ENCODE assay signal across 21 cellular contexts in the genomic region with DNA sequence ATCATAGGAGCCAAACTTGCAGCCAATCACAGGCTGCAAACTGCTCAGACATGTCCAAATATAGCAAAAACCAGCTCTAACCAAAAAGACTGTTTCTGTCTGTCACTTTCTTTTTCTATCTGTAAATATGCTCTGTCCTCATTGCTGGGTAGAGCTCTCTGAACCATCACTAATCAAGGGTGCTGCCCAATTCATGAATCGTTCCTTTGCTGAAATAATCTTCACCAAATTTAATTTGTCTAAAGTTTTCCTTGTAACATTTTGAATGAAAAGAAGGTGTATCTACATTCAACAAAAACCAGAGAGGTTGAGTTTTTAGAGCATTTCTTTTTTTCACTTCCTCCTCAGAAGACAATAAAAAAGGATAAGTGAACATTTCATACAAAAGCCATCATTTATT.
DNase-seq lines count a peak whose midpoint lies in the region; TF ChIP-seq lines count a peak whose summit lies in the region.
"Had no signal": no experiment of that assay in that cellular context is flagged by ENCODE, and none has a peak within 500 bp of the region (broad histone marks: within the 10 kb centered on the region; RNA-seq: fewer than 3 reads in every experiment).

No MANE protein-coding gene starts in this region.

- H2AFZ ChIP-seq in ACC112 (ENCODE audit: low read length, unreplicated experiment) (peak overlapping the region; percentile 42), SU-DHL-6 (ENCODE audit: low read depth, low read length, severe bottlenecking) (peak overlapping the region; percentile 14)

- CTCF ChIA-PET in HEK293 (lab: Yijun Ruan, JAX), result no interaction called here

- no peak overlapping the region for H3K4me2 ChIP-seq in SU-DHL-6 (ENCODE audit: low read depth, low read length, poor library complexity, severe bottlenecking)
- H3K4me2 ChIP-seq: BLaER1 had no signal

- H3K9me3 ChIP-seq in HEK293 (ENCODE audit: control insufficient read depth, insufficient read depth, low read depth, low read length), result no peaks in the 10 kb centered on the region
- no peaks in the 10 kb centered on the region for H3K9me3 ChIP-seq in SU-DHL-6 (ENCODE audit: insufficient read depth, low read length)
- H3K9me3 ChIP-seq: BE2C had no signal

- H3K79me2 ChIP-seq in ACC112 (ENCODE audit: control insufficient read depth, insufficient read depth, low read length, unreplicated experiment) (no peaks in the 10 kb centered on the region), SU-DHL-6 (ENCODE audit: insufficient read depth, low read length) (no peaks in the 10 kb centered on the region)

- H3K4me1 ChIP-seq in ACC112 (ENCODE audit: control insufficient read depth, insufficient read depth, low read length, unreplicated experiment) (no peaks in the 10 kb centered on the region), HEK293 (ENCODE audit: control insufficient read depth, insufficient read depth, low read length) (no peaks in the 10 kb centered on the region)
- H3K4me1 ChIP-seq: BE2C, BLaER1 had no signal

- H3K9ac ChIP-seq in SU-DHL-6 (ENCODE audit: low read length), result no peak overlapping the region
- H3K9ac ChIP-seq: BLaER1 had no signal

- H4K20me1 ChIP-seq in SU-DHL-6 (ENCODE audit: low read depth, low read length), result no peaks in the 10 kb centered on the region
- H4K20me1 ChIP-seq: BLaER1 had no signal

- H3K9me2 ChIP-seq in SU-DHL-6 (replicated peaks; ENCODE audit: insufficient read depth, low read length), result no peaks in the 10 kb centered on the region

- H3K4me3 ChIP-seq in ACC112 (ENCODE audit: low read depth, low read length) (no peak overlapping the region), HEK293 (ENCODE audit: low read depth, low read length) (no peak overlapping the region), SU-DHL-6 (ENCODE audit: insufficient read depth, low read length, poor library complexity, severe bottlenecking) (no peak overlapping the region)
- H3K4me3 ChIP-seq: BLaER1, GM12878 had no signal

- H3K27ac ChIP-seq in ACC112 (ENCODE audit: low read depth, low read length) (no peak overlapping the region), HEK293 (ENCODE audit: extremely low read depth, low read depth, low read length) (no peak overlapping the region), SU-DHL-6 (ENCODE audit: low read depth, low read length) (no peak overlapping the region)
- H3K27ac ChIP-seq: BLaER1 had no signal

- no peaks in the 10 kb centered on the region for H3F3A ChIP-seq in SU-DHL-6 (ENCODE audit: insufficient read depth)

- H3K27me3 ChIP-seq in ACC112 (ENCODE audit: insufficient read depth, low read length) (no peaks in the 10 kb centered on the region), SU-DHL-6 (ENCODE audit: low read length) (no peaks in the 10 kb centered on the region)
- H3K27me3 ChIP-seq: BE2C, BLaER1 had no signal

- no peak for TF ChIP-seq CTCF in HEK293 (tag by site-specific recombination; IDR thresholded peaks at IDR 0.05)
- no peak for TF ChIP-seq CTCF in SU-DHL-6 (IDR thresholded peaks at IDR 0.05; ENCODE audit: insufficient read depth, low read length, poor library complexity, severe bottlenecking)

- H3K36me3 ChIP-seq in ACC112 (ENCODE audit: insufficient read depth, low read length) (no peaks in the 10 kb centered on the region), HEK293 (ENCODE audit: control insufficient read depth in 2 of 2, insufficient read depth in 1 of 2, low read length in 2 of 2) (no peaks in the 10 kb centered on the region), SU-DHL-6 (ENCODE audit: low read length) (no peaks in the 10 kb centered on the region)
- H3K36me3 ChIP-seq: BE2C, BLaER1 had no signal

- DNase-seq in activated gamma-delta T cell treated with Interleukin-2 at 50 U/mL for 16 hours (no peak), kidney tubule cell (ENCODE audit: low spot score) (no peak), AG08395 (ENCODE audit: low spot score) (no peak)
- DNase-seq: 8988T; BE2C; C1 segment of cervical spinal cord; CD4-positive, alpha-beta memory T cell; CD4-positive, CD25-positive, alpha-beta regulatory T cell; CD8-positive, alpha-beta memory T cell; COR-L47; DMS 273 treated with DMSO at 0.1 percent for 48 hours; DMS153; DMS79; DND-41; EL; GDM1 had no signal

- POLR2A ChIA-PET in HEK293 (lab: Yijun Ruan, JAX), result no interaction called here

TF ChIP-seq in HEK293, 187 proteins besides CTCF, POLR2A, EP300 and RAD21:
- peak; percentile 97 for TF ChIP-seq ZNF549 (tag by site-specific recombination; IDR thresholded peaks at IDR 0.05)
- TF ChIP-seq, protein P1, sequence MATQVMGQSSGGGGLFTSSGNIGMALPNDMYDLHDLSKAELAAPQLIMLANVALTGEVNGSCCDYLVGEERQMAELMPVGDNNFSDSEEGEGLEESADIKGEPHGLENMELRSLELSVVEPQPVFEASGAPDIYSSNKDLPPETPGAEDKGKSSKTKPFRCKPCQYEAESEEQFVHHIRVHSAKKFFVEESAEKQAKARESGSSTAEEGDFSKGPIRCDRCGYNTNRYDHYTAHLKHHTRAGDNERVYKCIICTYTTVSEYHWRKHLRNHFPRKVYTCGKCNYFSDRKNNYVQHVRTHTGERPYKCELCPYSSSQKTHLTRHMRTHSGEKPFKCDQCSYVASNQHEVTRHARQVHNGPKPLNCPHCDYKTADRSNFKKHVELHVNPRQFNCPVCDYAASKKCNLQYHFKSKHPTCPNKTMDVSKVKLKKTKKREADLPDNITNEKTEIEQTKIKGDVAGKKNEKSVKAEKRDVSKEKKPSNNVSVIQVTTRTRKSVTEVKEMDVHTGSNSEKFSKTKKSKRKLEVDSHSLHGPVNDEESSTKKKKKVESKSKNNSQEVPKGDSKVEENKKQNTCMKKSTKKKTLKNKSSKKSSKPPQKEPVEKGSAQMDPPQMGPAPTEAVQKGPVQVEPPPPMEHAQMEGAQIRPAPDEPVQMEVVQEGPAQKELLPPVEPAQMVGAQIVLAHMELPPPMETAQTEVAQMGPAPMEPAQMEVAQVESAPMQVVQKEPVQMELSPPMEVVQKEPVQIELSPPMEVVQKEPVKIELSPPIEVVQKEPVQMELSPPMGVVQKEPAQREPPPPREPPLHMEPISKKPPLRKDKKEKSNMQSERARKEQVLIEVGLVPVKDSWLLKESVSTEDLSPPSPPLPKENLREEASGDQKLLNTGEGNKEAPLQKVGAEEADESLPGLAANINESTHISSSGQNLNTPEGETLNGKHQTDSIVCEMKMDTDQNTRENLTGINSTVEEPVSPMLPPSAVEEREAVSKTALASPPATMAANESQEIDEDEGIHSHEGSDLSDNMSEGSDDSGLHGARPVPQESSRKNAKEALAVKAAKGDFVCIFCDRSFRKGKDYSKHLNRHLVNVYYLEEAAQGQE (tag by site-specific recombination; IDR thresholded peaks at IDR 0.05), result no peak
